Comparison of ENCODE assay signal across 27 cellular contexts in the genomic region with DNA sequence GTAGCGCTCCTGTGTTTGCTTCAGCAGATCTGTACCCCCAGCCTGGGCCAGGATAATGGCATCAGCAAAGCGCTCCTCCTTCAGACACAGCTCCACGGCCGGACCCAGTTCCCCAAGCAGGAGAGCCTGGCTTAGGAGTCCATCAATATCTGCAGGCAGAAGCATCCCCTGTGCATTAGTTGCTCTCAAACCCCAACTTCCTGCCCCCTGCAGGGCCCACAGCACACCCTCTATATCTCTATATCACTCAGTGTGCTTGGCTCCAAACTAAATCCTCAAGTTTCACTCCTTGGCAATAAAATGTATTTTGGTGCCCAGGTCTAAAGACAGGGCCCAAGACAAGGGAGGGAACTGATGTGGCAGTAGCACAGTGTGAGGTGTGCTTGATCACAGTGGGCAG. TPM values are rescaled to one million over a fixed set of nuclear protein-coding genes. Genes with fewer than 3 reads are reported as not detected.
"Had no signal": no experiment of that assay in that cellular context is flagged by ENCODE, and none has a peak within 500 bp of the region (broad histone marks: within the 10 kb centered on the region; RNA-seq: fewer than 3 reads in every experiment).

No MANE protein-coding gene starts in this region.

- DNase-seq: activated CD4-positive, alpha-beta T cell treated with anti-CD3 and anti-CD28 coated beads, Interleukin-2, amount 50 U/mL, for 4 hours; activated CD4-positive, CD25-positive, alpha-beta regulatory T cell; activated gamma-delta T cell; activated naive CD4-positive, alpha-beta T cell treated with anti-CD3 and anti-CD28 coated beads for 36 hours; activated T-cell treated with anti-CD3 and anti-CD28 coated beads, Interleukin-2, amount 50 U/mL, for 1 hour; amniotic stem cell; body of pancreas; central memory CD4-positive, alpha-beta T cell; NCI-H1105 treated with DMSO at 0.1 percent for 48 hours; NCI-H1436 treated with DMSO at 0.1 percent for 48 hours; NCI-H187; NCI-H2081; NCI-H510A treated with DMSO at 0.1 percent for 48 hours; Peyer's patch; Right ventricle myocardium superior; SJCRH30; SK-N-SH; T-helper 9 cell had no signal

- H3K4me2 ChIP-seq: SK-N-SH had no signal

- H3K4me3 ChIP-seq: ascending aorta, body of pancreas, coronary artery, Peyer's patch, SJCRH30 had no signal

- H3K27ac ChIP-seq: ascending aorta, body of pancreas, coronary artery, KMS-11, Peyer's patch, RWPE1, SJCRH30, VCaP had no signal

- H3K27ac Mint-ChIP-seq: activated naive CD4-positive, alpha-beta T cell treated with anti-CD3 and anti-CD28 coated beads for 36 hours had no signal

- H3K27me3 ChIP-seq: ascending aorta, body of pancreas, Peyer's patch, SJCRH30 had no signal

- H3K4me1 ChIP-seq: ascending aorta, body of pancreas, Peyer's patch, SJCRH30 had no signal

- H3K9me3 ChIP-seq: ascending aorta, body of pancreas, Peyer's patch, SJCRH30, SK-N-SH had no signal

- H3K9me3 Mint-ChIP-seq: activated naive CD4-positive, alpha-beta T cell treated with anti-CD3 and anti-CD28 coated beads for 36 hours had no signal

- ATAC-seq: body of pancreas, HepG2 had no signal

- H3K4me3 Mint-ChIP-seq: activated naive CD4-positive, alpha-beta T cell treated with anti-CD3 and anti-CD28 coated beads for 36 hours had no signal

- H3K36me3 ChIP-seq: SJCRH30 had no signal

- H3K9ac ChIP-seq: KMS-11, SK-N-SH had no signal

RNA-seq across cellular contexts. Expression of gene WNT8B, which starts 35.2 kb away (rescaled TPM):
- total RNA-seq: ascending aorta; body of pancreas; bronchial epithelial cell; chondrocyte; Peyer's patch; Right ventricle myocardium superior; SJCRH30; T-helper 1 cell treated with Interleukin-12 subunit alpha and Interleukin-12 subunit beta and Interleukin-4 antibody, amounts not matched to agents 30 ng/mL and 1 ng/mL, for 36 hours had no signal
